1 cellular context compared by ENCODE assay signal in the genomic region with DNA sequence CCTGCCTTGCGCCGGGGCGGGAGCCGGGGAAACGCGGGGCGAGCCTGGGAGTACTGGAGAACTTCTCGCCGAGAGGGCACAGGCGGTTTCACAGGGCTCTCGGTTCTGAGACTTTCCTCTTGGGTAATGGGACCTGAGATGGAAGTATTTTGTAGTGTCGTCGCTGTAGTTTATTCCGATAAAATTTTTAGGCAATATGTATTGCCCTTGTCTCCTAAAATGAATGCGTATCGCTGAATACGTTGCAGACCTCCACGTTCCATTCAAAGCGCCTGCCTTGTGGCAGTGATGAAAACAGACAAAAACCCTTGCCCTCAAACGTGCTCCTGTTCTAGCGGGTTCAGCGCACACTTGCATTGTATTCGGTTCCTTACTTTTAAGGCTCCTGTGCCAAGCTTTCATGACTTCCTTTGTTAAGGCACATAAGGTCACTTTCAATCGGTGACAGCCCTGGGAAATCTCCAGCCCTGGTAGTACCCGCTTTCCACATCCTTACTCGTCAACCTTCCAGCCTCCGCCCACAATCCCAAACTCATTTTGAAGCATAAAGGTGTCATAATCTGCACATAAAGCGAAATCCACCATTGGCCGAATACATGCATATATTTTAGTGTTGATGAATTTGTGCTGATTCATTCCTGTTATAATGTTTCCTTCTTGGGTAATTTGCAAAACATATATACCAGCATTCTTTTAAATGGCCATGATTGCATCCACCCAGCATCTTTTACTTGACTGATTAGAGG.
TF ChIP-seq lines count a peak whose summit lies in the region.

No MANE protein-coding gene starts in this region.

TF ChIP-seq in GM12878, 131 proteins besides CTCF, POLR2A, EP300 and RAD21:
- TF ChIP-seq KDM1A (IDR thresholded peaks at IDR 0.05; ENCODE audit: borderline replicate concordance) (no peak), ESRRA (IDR thresholded peaks at IDR 0.05; ENCODE audit: low read length) (no peak), ATF7 (IDR thresholded peaks at IDR 0.05; ENCODE audit: low read depth) (no peak), NFIC (IDR thresholded peaks at IDR 0.05; ENCODE audit: low read depth, low read length) (no peak), NR2C2 (IDR thresholded peaks at IDR 0.05; ENCODE audit: borderline replicate concordance, control insufficient read depth, insufficient read length, low read depth) (no peak), ETV6 (conservative IDR thresholded peaks at IDR 0.05 in 1 of 2, IDR thresholded peaks at IDR 0.05 in 1 of 2; ENCODE audit: borderline replicate concordance in 1 of 2, low read depth in 1 of 2) (no peak)
- TF ChIP-seq, protein P1, sequence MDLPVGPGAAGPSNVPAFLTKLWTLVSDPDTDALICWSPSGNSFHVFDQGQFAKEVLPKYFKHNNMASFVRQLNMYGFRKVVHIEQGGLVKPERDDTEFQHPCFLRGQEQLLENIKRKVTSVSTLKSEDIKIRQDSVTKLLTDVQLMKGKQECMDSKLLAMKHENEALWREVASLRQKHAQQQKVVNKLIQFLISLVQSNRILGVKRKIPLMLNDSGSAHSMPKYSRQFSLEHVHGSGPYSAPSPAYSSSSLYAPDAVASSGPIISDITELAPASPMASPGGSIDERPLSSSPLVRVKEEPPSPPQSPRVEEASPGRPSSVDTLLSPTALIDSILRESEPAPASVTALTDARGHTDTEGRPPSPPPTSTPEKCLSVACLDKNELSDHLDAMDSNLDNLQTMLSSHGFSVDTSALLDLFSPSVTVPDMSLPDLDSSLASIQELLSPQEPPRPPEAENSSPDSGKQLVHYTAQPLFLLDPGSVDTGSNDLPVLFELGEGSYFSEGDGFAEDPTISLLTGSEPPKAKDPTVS (IDR thresholded peaks at IDR 0.05; ENCODE audit: low read depth, low read length), result no peak
- TF ChIP-seq, protein P2, sequence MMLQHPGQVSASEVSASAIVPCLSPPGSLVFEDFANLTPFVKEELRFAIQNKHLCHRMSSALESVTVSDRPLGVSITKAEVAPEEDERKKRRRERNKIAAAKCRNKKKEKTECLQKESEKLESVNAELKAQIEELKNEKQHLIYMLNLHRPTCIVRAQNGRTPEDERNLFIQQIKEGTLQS (IDR thresholded peaks at IDR 0.05; ENCODE audit: borderline replicate concordance, extremely low read depth, low read depth, low read length), result no peak
- TF ChIP-seq, protein P3, sequence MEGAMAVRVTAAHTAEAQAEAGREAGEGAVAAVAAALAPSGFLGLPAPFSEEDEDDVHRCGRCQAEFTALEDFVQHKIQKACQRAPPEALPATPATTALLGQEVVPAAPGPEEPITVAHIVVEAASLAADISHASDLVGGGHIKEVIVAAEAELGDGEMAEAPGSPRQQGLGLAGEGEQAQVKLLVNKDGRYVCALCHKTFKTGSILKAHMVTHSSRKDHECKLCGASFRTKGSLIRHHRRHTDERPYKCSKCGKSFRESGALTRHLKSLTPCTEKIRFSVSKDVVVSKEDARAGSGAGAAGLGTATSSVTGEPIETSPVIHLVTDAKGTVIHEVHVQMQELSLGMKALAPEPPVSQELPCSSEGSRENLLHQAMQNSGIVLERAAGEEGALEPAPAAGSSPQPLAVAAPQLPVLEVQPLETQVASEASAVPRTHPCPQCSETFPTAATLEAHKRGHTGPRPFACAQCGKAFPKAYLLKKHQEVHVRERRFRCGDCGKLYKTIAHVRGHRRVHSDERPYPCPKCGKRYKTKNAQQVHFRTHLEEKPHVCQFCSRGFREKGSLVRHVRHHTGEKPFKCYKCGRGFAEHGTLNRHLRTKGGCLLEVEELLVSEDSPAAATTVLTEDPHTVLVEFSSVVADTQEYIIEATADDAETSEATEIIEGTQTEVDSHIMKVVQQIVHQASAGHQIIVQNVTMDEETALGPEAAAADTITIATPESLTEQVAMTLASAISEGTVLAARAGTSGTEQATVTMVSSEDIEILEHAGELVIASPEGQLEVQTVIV (IDR thresholded peaks at IDR 0.05; ENCODE audit: borderline replicate concordance, partially characterized antibody), result no peak
